In genomic region chr18:2104620-2105462, GRCh38 we compare ENCODE assay signal across 8 cellular contexts.
DNase-seq lines count a peak whose midpoint lies in the region; ATAC-seq and TF ChIP-seq lines count a peak whose summit lies in the region.

No MANE protein-coding gene starts in this region.

- no peaks in the 10 kb centered on the region for H3K9me3 ChIP-seq in BE2C

- TF ChIP-seq CTCF in BE2C (IDR thresholded peaks at IDR 0.05; ENCODE audit: low read depth, low read length): peak; percentile 67

- DNase-seq in BE2C: peak; percentile 43
- peak; percentile 18 for DNase-seq in NOMO-1 treated with dmso at 0.1 percent for 144 hours (lab: John Stamatoyannopoulos, UW; ENCODE audit: unreplicated experiment)
- peak; percentile 7 for DNase-seq in activated T-helper 1 cell treated with Interleukin-2 at 50 U/mL for 16 hours (ENCODE audit: low read depth)
- DNase-seq in germinal center (ENCODE audit: low spot score): peak; percentile 59
- peak; percentile 4 for DNase-seq in pulmonary artery endothelial cell (ENCODE audit: low read depth, low spot score)

- H3K4me3 ChIP-seq in BE2C (ENCODE audit: low read depth, low read length): no peak overlapping the region

- H3K36me3 ChIP-seq in BE2C: no peaks in the 10 kb centered on the region

- peak; percentile 86 for ATAC-seq in GM18867 (IDR thresholded peaks at IDR 0.05; ENCODE audit: unreplicated experiment)
- peak; percentile 77 for ATAC-seq in HG03025 (IDR thresholded peaks at IDR 0.05; ENCODE audit: low FRiP score, unreplicated experiment)
- ATAC-seq in GM21447 (IDR thresholded peaks at IDR 0.05; ENCODE audit: unreplicated experiment): no peak

- no peaks in the 10 kb centered on the region for H3K27me3 ChIP-seq in BE2C

- H3K4me1 ChIP-seq in BE2C: no peaks in the 10 kb centered on the region

Comparison
In these comparisons a context has a peak if more than half of its experiments do, and no peak if none do; other contexts are left out.
1. DNase-seq: peak in every context shown above with its lines; median percentile 59 in germinal center; 43 in BE2C; 18 in NOMO-1 treated with dmso at 0.1 percent for 144 hours; 7 in activated T-helper 1 cell treated with Interleukin-2 at 50 U/mL for 16 hours; 4 in pulmonary artery endothelial cell.